ENCODE assay signal across 8 cellular contexts in genomic region chr7:43838201-43838659, GRCh38. TPM values are rescaled to one million over a fixed set of nuclear protein-coding genes. Genes with fewer than 3 reads are reported as not detected.
DNase-seq lines count a peak whose midpoint lies in the region; ATAC-seq and TF ChIP-seq lines count a peak whose summit lies in the region.

No MANE protein-coding gene starts in this region.

- H3K36me3 Mint-ChIP-seq in immature natural killer cell (no peaks in the 10 kb centered on the region), chondrocyte (ENCODE audit: low read depth) (no peaks in the 10 kb centered on the region)

- H3K27me3 ChIP-seq in GM23248 (replicated peaks; ENCODE audit: insufficient read depth) (no peaks in the 10 kb centered on the region), PC-9 (ENCODE audit: insufficient read depth, low read depth) (no peaks in the 10 kb centered on the region)

- peak overlapping the region; percentile 46 to 82 (median 72) for H3K4me3 Mint-ChIP-seq in immature natural killer cell
- no peak overlapping the region for H3K4me3 Mint-ChIP-seq in chondrocyte (ENCODE audit: unreplicated experiment)

- H4K20me1 ChIP-seq in GM23248 (ENCODE audit: insufficient read depth) (no peaks in the 10 kb centered on the region), PC-9 (ENCODE audit: insufficient read depth) (no peaks in the 10 kb centered on the region)

- H2AFZ ChIP-seq in GM23248: peak overlapping the region; percentile 91
- H2AFZ ChIP-seq in PC-9: peak overlapping the region; percentile 73

- H3K4me1 Mint-ChIP-seq in immature natural killer cell (peaks cover 18 to 22% of the 10 kb centered on the region in 2 donors), chondrocyte (ENCODE audit: low read depth) (peaks cover 7% of the 10 kb centered on the region)

- H3K36me3 ChIP-seq in GM23248 (ENCODE audit: low read depth) (no peaks in the 10 kb centered on the region), PC-9 (ENCODE audit: low read depth) (no peaks in the 10 kb centered on the region)

- DNase-seq in GM23248: no peak
- no peak for DNase-seq in PC-9
- DNase-seq in immature natural killer cell: no peak
- DNase-seq in skeletal muscle cell (ENCODE audit: low read depth): no peak
- no peak for DNase-seq in chondrocyte (ENCODE audit: low spot score)
- no peak for DNase-seq in activated effector memory CD4-positive, alpha-beta T cell treated with Interleukin-2 at 50 U/mL for 16 hours
- no peak for DNase-seq in stimulated activated CD4-positive, alpha-beta T cell treated with anti-CD3 and anti-CD28 coated beads, Interleukin-1b, Interleukin-23, amount 100 ng/mL, for 48 hours

- H3K79me2 ChIP-seq in GM23248 (ENCODE audit: insufficient read depth) (no peaks in the 10 kb centered on the region), PC-9 (ENCODE audit: low read depth) (no peaks in the 10 kb centered on the region)

- peak overlapping the region; percentile 67; the same call in 1 of the 2 replicates for H3K4me3 ChIP-seq in GM23248
- H3K4me3 ChIP-seq in PC-9: peak overlapping the region; percentile 41; the same call in 1 of the 2 replicates
- peak overlapping the region; percentile 6 for H3K4me3 ChIP-seq in skeletal muscle cell (ENCODE audit: low read depth, low read length)

- H3F3A ChIP-seq in GM23248 (ENCODE audit: insufficient read depth) (peaks cover 5% of the 10 kb centered on the region; the same call in 1 of the 2 replicates), PC-9 (ENCODE audit: insufficient read depth, low read depth) (peaks cover 8% of the 10 kb centered on the region; the same call in 1 of the 2 replicates)

- H3K9me3 Mint-ChIP-seq in immature natural killer cell (no peaks in the 10 kb centered on the region), chondrocyte (ENCODE audit: low read depth) (no peaks in the 10 kb centered on the region)

- in situ Hi-C loops in GM23248 (cut with MboI): loop anchor here (25.0 kb wide), 1 partner anchor 251 kb away; the partner anchor contains the start of gene STK17A

- H3K27ac Mint-ChIP-seq in immature natural killer cell: no peak overlapping the region
- H3K27ac Mint-ChIP-seq in chondrocyte (ENCODE audit: unreplicated experiment): no peak overlapping the region

- POLR2A ChIA-PET in PC-9 (lab: Charles Lee; ENCODE audit: unreplicated experiment): interaction anchor here (0.6 to 0.7 kb wide), 2 partner anchors 116 to 1877 kb away, joined by 4 to 21 read pairs; no protein-coding TSS in a partner anchor

- peaks cover 2 to 7% (median 7%) of the 10 kb centered on the region in 3 donors for H3K27me3 Mint-ChIP-seq in immature natural killer cell (ENCODE audit: low read depth in 3 of 3)
- H3K27me3 Mint-ChIP-seq in chondrocyte (ENCODE audit: low read depth): peaks cover 2% of the 10 kb centered on the region

- no TSS peak for BruUV-seq in PC-9 (replicated peaks; lab: Mats Ljungman, UMichigan)

- intact Hi-C loops in PC-9 (cut with micrococcal nuclease; ENCODE audit: unreplicated experiment): loop anchor here (1.0 to 5.0 kb wide), 4 partner anchors 138 to 1896 kb away; no protein-coding TSS in a partner anchor

- no peaks in the 10 kb centered on the region for H3K9me2 ChIP-seq in GM23248 (ENCODE audit: insufficient read depth)
- no peaks in the 10 kb centered on the region for H3K9me2 ChIP-seq in PC-9 (ENCODE audit: insufficient read depth)

- H3K27ac ChIP-seq in GM23248 (no peak overlapping the region), PC-9 (no peak overlapping the region)

- CTCF ChIA-PET in PC-9 (lab: Charles Lee): interaction anchor here (0.6 to 1.7 kb wide), 8 partner anchors 10 to 723 kb away, joined by 3 to 11 read pairs (median 4); partner anchors contain the start of gene STK17A

- no peaks in the 10 kb centered on the region for H3K4me1 ChIP-seq in GM23248 (ENCODE audit: insufficient read depth)
- no peaks in the 10 kb centered on the region; the same call in 1 of the 2 replicates for H3K4me1 ChIP-seq in PC-9 (replicated peaks; ENCODE audit: insufficient read depth)

- TF ChIP-seq CTCF in PC-9 (conservative IDR thresholded peaks at IDR 0.05): no peak
- TF ChIP-seq CTCF in chondrocyte (IDR thresholded peaks at IDR 0.05): no peak

- no peak for ATAC-seq in HG02571 (IDR thresholded peaks at IDR 0.05; ENCODE audit: unreplicated experiment)

- no peaks in the 10 kb centered on the region for H3K9me3 ChIP-seq in GM23248 (ENCODE audit: low read depth)
- peaks cover 8% of the 10 kb centered on the region; the same call in 1 of the 2 replicates for H3K9me3 ChIP-seq in PC-9 (ENCODE audit: insufficient read depth, low read depth)

- WGBS in GM23248 (ENCODE audit: low coverage in 1 of 2, low lambda C conversion rate in 2 of 2, missing lambda C conversion rate in 2 of 2), 2 experiments: 65 to 69% methylated on average over 9 of the region's 9 CpGs

- peak overlapping the region; percentile 66 for H3K9ac ChIP-seq in GM23248

- H3K4me2 ChIP-seq in GM23248 (ENCODE audit: unreplicated experiment) (peak overlapping the region; percentile 92), PC-9 (peak overlapping the region; percentile 71)

RNA-seq across cellular contexts. Expression of gene MRPS24, which starts 31.1 kb away (rescaled TPM):
- total RNA-seq in GM23248 (2014; rRNA removed; shearing (Covaris generic)): 79.3 and 113 TPM in 2 replicates
- polyA plus RNA-seq in GM23248 (2016; fragmentation: Nextera tagmentation; extraction: Ambion mirVana) (163 and 166 TPM in 2 replicates), immature natural killer cell (100 to 1,000 TPM; 101 to 123 (median 114) TPM)
- total RNA-seq in PC-9 (2021) (239 and 301 TPM in 2 replicates), chondrocyte (70.2 to 76.9 TPM (median 72.9 TPM) in 3 replicates)

Comparison
In these comparisons a context has a peak if more than half of its experiments do, and no peak if none do; other contexts are left out.
1. H3K4me3 ChIP-seq: peak in every context shown above with its lines; median percentile 67 in GM23248; 41 in PC-9; 6 in skeletal muscle cell.